In the genomic region with DNA sequence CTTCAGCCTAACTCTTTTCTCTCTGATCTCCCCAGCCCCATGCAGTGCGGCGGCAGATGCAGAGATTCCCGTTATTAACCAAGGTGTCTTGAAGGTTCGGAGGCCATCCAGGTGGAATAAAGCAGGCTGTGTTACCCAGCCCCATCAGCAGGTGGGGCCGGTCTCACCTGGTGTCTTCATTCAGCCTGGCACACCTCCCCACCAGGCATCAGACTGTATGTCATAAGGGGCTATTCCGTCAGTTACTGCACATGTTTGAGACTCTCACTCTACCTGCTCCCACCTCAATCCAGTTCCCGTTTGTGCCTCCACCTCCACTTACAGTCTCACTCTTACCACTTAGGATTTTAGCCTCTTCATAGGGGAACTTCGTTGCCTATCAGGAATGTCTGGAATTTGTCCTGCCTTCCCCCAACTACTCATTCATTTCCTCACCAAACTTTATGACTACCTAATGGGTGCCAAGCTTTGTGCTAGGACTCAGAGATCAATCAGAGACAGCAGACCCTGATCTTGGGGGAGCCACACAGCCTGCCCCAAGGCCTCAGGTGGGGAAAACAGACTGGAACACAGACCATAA, we compare ENCODE assay signal across 9 cellular contexts.
DNase-seq lines count a peak whose midpoint lies in the region; ATAC-seq and TF ChIP-seq lines count a peak whose summit lies in the region.
"Had no signal": no experiment of that assay in that cellular context is flagged by ENCODE, and none has a peak within 500 bp of the region (broad histone marks: within the 10 kb centered on the region; RNA-seq: fewer than 3 reads in every experiment).

No MANE protein-coding gene starts in this region.

- no peaks in the 10 kb centered on the region for H3K9me3 Mint-ChIP-seq in MCF 10A (ENCODE audit: unreplicated experiment)

- peak; percentile 24 for TF ChIP-seq CTCF in MCF 10A (IDR thresholded peaks at IDR 0.05; ENCODE audit: unreplicated experiment)
- peak in 1 of 3 donors; percentile 26 for TF ChIP-seq CTCF in breast epithelium (IDR thresholded peaks at IDR 0.05)
- peak; percentile 49 for TF ChIP-seq CTCF in upper lobe of right lung (IDR thresholded peaks at IDR 0.05)

- ATAC-seq in left ventricle myocardium superior, result peak; percentile 20
- ATAC-seq in upper lobe of right lung, result peak; percentile 92
- no peak for ATAC-seq in GM19023 (IDR thresholded peaks at IDR 0.05; ENCODE audit: unreplicated experiment)
- no peak for ATAC-seq in HG03469 (IDR thresholded peaks at IDR 0.05; ENCODE audit: unreplicated experiment)

- POLR2A ChIA-PET in MCF 10A (lab: Yijun Ruan, JAX), result no interaction called here

- H3K27ac ChIP-seq in breast epithelium (no peak overlapping the region), upper lobe of right lung (no peak overlapping the region)

- H3K9me3 ChIP-seq in breast epithelium (no peaks in the 10 kb centered on the region), upper lobe of right lung (no peaks in the 10 kb centered on the region)

- DNase-seq in MCF 10A (ENCODE audit: unreplicated experiment) (peak; percentile 47), breast epithelium (ENCODE audit: low spot score in 2 of 2) (no peak), NCI-H82 (lab: John Stamatoyannopoulos, UW) (peak; percentile 70), left ventricle myocardium superior (peak; percentile 57), upper lobe of right lung (peak; percentile 79), hypothalamus (lab: John Stamatoyannopoulos, UW) (no peak)
- DNase-seq: CD4-positive, alpha-beta memory T cell had no signal

- H3K4me1 ChIP-seq in breast epithelium (peaks cover 0 to 5% of the 10 kb centered on the region in 2 donors), upper lobe of right lung (peaks cover 8% of the 10 kb centered on the region)

- BruUV-seq in MCF 10A (replicated peaks; lab: Mats Ljungman, UMichigan), result no TSS peak

- H3K4me3 ChIP-seq in breast epithelium, result no peak overlapping the region
- H3K4me3 ChIP-seq in upper lobe of right lung, result no peak overlapping the region

- no peaks in the 10 kb centered on the region for H3K36me3 ChIP-seq in breast epithelium
- H3K36me3 ChIP-seq in upper lobe of right lung, result no peaks in the 10 kb centered on the region

- H3K27ac Mint-ChIP-seq in MCF 10A (ENCODE audit: low read depth, unreplicated experiment), result no peak overlapping the region
- H3K27ac Mint-ChIP-seq: CD4-positive, alpha-beta memory T cell had no signal

- H3K27me3 ChIP-seq in breast epithelium (no peaks in the 10 kb centered on the region), upper lobe of right lung (no peaks in the 10 kb centered on the region)

- no peak overlapping the region for H3K4me3 Mint-ChIP-seq in MCF 10A (ENCODE audit: unreplicated experiment)
- H3K4me3 Mint-ChIP-seq: CD4-positive, alpha-beta memory T cell had no signal

- H3K27me3 Mint-ChIP-seq in MCF 10A (ENCODE audit: insufficient read depth, unreplicated experiment), result peaks cover 7% of the 10 kb centered on the region
- H3K27me3 Mint-ChIP-seq: CD4-positive, alpha-beta memory T cell had no signal

- no peaks in the 10 kb centered on the region for H3K36me3 Mint-ChIP-seq in MCF 10A (ENCODE audit: insufficient read depth, unreplicated experiment)
- H3K36me3 Mint-ChIP-seq: CD4-positive, alpha-beta memory T cell had no signal

- no peak for TF ChIP-seq POLR2A in breast epithelium (IDR thresholded peaks at IDR 0.05)

- CTCF ChIA-PET in MCF 10A (lab: Yijun Ruan, JAX), result interaction anchor here (0.7 to 2.4 kb wide), 7 partner anchors 11 to 514 kb away, joined by 3 to 7 read pairs (median 3); no protein-coding TSS in a partner anchor

- H3K4me1 Mint-ChIP-seq in MCF 10A (ENCODE audit: insufficient read depth, unreplicated experiment), result no peaks in the 10 kb centered on the region
- H3K4me1 Mint-ChIP-seq: CD4-positive, alpha-beta memory T cell had no signal

- intact Hi-C loops in MCF 10A (cut with micrococcal nuclease) (no loop called here), breast epithelium (cut with DNase I; ENCODE audit: low total_unique reads) (no loop called here), left ventricle myocardium superior (cut with micrococcal nuclease) (no loop called here), upper lobe of right lung (cut with DNase I) (no loop called here)

Comparison
In these comparisons a context has a peak if more than half of its experiments do, and no peak if none do; other contexts are left out.
1. DNase-seq: peak in MCF 10A (single experiment), NCI-H82 (single experiment), left ventricle myocardium superior (single experiment) and upper lobe of right lung (single experiment); none in breast epithelium (0 of 2) and hypothalamus (0 of 51).
2. ATAC-seq: peak in left ventricle myocardium superior (single experiment) and upper lobe of right lung (single experiment); none in GM19023 (single experiment) and HG03469 (single experiment).